In the genomic region with DNA sequence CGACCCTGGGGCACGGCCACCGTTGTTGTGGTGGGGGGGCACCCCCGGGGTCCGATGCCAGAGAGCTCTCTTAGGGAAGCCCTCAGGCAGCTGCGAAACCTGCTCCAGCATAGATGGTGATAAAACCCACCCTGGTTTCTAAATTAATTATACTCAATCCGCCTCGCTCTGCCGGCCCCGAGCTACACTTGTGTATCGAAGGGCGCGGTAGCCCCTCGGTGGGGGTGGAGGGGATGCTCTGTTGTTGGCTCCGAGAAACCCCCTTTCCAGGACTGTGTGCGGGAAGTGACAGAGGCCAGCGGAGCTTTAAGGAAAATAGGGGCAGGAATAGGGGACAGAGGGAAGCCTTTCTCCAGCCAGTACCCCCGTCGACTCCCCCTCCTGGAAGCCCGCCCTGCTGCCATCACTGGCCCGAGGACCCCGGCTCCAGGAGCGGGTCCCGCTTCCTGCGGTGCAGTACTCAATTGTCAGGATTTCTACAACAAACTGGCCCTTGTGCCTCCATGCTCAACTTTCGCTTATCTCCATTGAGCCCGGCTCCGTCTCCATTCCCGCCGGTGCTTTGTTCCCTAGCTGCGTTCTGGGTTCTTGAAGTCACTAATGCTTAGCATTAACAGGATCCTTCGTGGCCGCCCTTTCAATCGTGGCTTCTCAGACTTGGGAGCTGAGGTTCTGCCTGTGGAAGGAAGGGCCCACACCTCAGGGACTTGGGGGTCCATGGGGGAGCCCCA, we compare ENCODE assay signal across 8 cellular contexts.
A peak's percentile ranks its signal among the peaks of the same experiment; 100 is the strongest.
DNase-seq lines count a peak whose midpoint lies in the region; ATAC-seq and TF ChIP-seq lines count a peak whose summit lies in the region.

No MANE protein-coding gene starts in this region.

- H3K9ac ChIP-seq in HUES6 (ENCODE audit: low read length) (peak overlapping the region; percentile 80), muscle layer of colon (ENCODE audit: low read length) (no peak overlapping the region)

- H3K4me3 ChIP-seq in HUES6 (ENCODE audit: low read depth, low read length): peak overlapping the region; percentile 56
- H3K4me3 ChIP-seq in coronary artery: peak overlapping the region; percentile 70
- peak overlapping the region; percentile 33 to 36 for H3K4me3 ChIP-seq in muscle layer of colon (ENCODE audit: low read depth in 1 of 2, low read length in 2 of 2)

- H3K9me3 ChIP-seq in HUES6 (ENCODE audit: control insufficient read depth, insufficient read depth, low read depth, low read length) (peaks cover 3% of the 10 kb centered on the region; the same call in 1 of the 2 replicates), muscle layer of colon (ENCODE audit: low read length) (no peaks in the 10 kb centered on the region)

- CTCF ChIA-PET in activated naive CD4-positive, alpha-beta T cell treated with anti-CD3 and anti-CD28 coated beads, Interleukin-2, amount 10 ng/mL, durations not matched to agents 7 days and 5 days (lab: Charles Lee): no interaction called here

- H3K36me3 ChIP-seq in HUES6 (ENCODE audit: control insufficient read depth, insufficient read depth, low read length): no peaks in the 10 kb centered on the region
- no peaks in the 10 kb centered on the region for H3K36me3 ChIP-seq in muscle layer of colon (ENCODE audit: insufficient read depth, low read length)

- TF ChIP-seq CTCF in 22Rv1 (IDR thresholded peaks at IDR 0.05) (no peak), coronary artery (IDR thresholded peaks at IDR 0.05) (no peak)

- no peaks in the 10 kb centered on the region for H3K9me3 Mint-ChIP-seq in activated naive CD4-positive, alpha-beta T cell treated with anti-CD3 and anti-CD28 coated beads, Interleukin-2, amount 10 ng/mL, durations not matched to agents 7 days and 5 days

- DNase-seq in coronary artery (ENCODE audit: low spot score) (no peak), NCI-H2171 treated with DMSO at 0.1 percent for 48 hours (lab: John Stamatoyannopoulos, UW) (no peak)
- no peak for DNase-seq in activated naive CD4-positive, alpha-beta T cell treated with anti-CD3 and anti-CD28 coated beads, Interleukin-2, amount 10 ng/mL, durations not matched to agents 7 days and 5 days

- H3K27me3 Mint-ChIP-seq in activated naive CD4-positive, alpha-beta T cell treated with anti-CD3 and anti-CD28 coated beads, Interleukin-2, amount 10 ng/mL, durations not matched to agents 7 days and 5 days: peaks cover 66% of the 10 kb centered on the region

- H3K27ac Mint-ChIP-seq in activated naive CD4-positive, alpha-beta T cell treated with anti-CD3 and anti-CD28 coated beads, Interleukin-2, amount 10 ng/mL, durations not matched to agents 7 days and 5 days: no peak overlapping the region

- ATAC-seq in GM19397 (IDR thresholded peaks at IDR 0.05; ENCODE audit: unreplicated experiment) (no peak), HG03432 (IDR thresholded peaks at IDR 0.05; ENCODE audit: unreplicated experiment) (no peak)

- peaks cover 53% of the 10 kb centered on the region for H3K4me1 ChIP-seq in HUES6 (ENCODE audit: control insufficient read depth, insufficient read depth, low read length)
- peaks cover 10% of the 10 kb centered on the region for H3K4me1 ChIP-seq in muscle layer of colon (ENCODE audit: insufficient read depth, low read length)

- H3K27me3 ChIP-seq in HUES6 (ENCODE audit: control insufficient read depth, insufficient read depth, low read length) (peaks cover 18% of the 10 kb centered on the region), muscle layer of colon (ENCODE audit: control insufficient read depth in 1 of 2, insufficient read depth in 2 of 2, low read length in 2 of 2) (peaks cover 0 to 13% of the 10 kb centered on the region in 2 donors)

- H3K4me3 Mint-ChIP-seq in activated naive CD4-positive, alpha-beta T cell treated with anti-CD3 and anti-CD28 coated beads, Interleukin-2, amount 10 ng/mL, durations not matched to agents 7 days and 5 days: no peak overlapping the region

- H3K27ac ChIP-seq in 22Rv1 (peak overlapping the region; percentile 26; the same call in 1 of the 2 replicates), HUES6 (ENCODE audit: low read depth, low read length) (peak overlapping the region; percentile 92; the same call in 1 of the 2 replicates), coronary artery (peak overlapping the region; percentile 33 to 75), muscle layer of colon (ENCODE audit: low read depth, low read length) (no peak overlapping the region)

- no peaks in the 10 kb centered on the region for H3K36me3 Mint-ChIP-seq in activated naive CD4-positive, alpha-beta T cell treated with anti-CD3 and anti-CD28 coated beads, Interleukin-2, amount 10 ng/mL, durations not matched to agents 7 days and 5 days

- no peaks in the 10 kb centered on the region for H3K4me1 Mint-ChIP-seq in activated naive CD4-positive, alpha-beta T cell treated with anti-CD3 and anti-CD28 coated beads, Interleukin-2, amount 10 ng/mL, durations not matched to agents 7 days and 5 days
